28 cellular contexts compared by ENCODE assay signal in genomic region chr1:36814774-36815173, GRCh38.
"Had no signal": no experiment of that assay in that cellular context is flagged by ENCODE, and none has a peak within 500 bp of the region (broad histone marks: within the 10 kb centered on the region; RNA-seq: fewer than 3 reads in every experiment).

No MANE protein-coding gene starts in this region.

- H3K9me3 ChIP-seq: adrenal gland, body of pancreas, colonic mucosa, esophagus squamous epithelium, gastroesophageal sphincter had no signal

- H3K27me3 ChIP-seq: adrenal gland, body of pancreas, colonic mucosa had no signal

- DNase-seq: activated B cell treated with CpG ODN at 0.5 μM for 24 hours; activated CD4-positive, alpha-beta memory T cell treated with anti-CD3 and anti-CD28 coated beads for 36 hours; activated CD4-positive, alpha-beta T cell treated with anti-CD3 and anti-CD28 coated beads for 48 hours; activated CD8-positive, alpha-beta memory T cell treated with anti-CD3 and anti-CD28 coated beads, Interleukin-2, amount 10 ng/mL, durations not matched to agents 7 days and 5 days; activated CD8-positive, alpha-beta memory T cell treated with anti-CD3 and anti-CD28 coated beads, Interleukin-2, amount 50 U/mL, for 4 hours; activated CD8-positive, alpha-beta T cell treated with anti-CD3 and anti-CD28 coated beads, Interleukin-2, amount 10 ng/mL, durations not matched to agents 7 days and 5 days; activated effector memory CD4-positive, alpha-beta T cell treated with anti-CD3 and anti-CD28 coated beads, Interleukin-2, amount 50 U/mL, for 16 hours; activated naive CD4-positive, alpha-beta T cell treated with anti-CD3 and anti-CD28 coated beads for 36 hours; activated naive CD8-positive, alpha-beta T cell treated with anti-CD3 and anti-CD28 coated beads for 36 hours; activated naive CD8-positive, alpha-beta T cell treated with anti-CD3 and anti-CD28 coated beads, Interleukin-2, amount 50 U/mL, for 24 hours; activated T-cell treated with anti-CD3 and anti-CD28 coated beads, Interleukin-2, amount 50 U/mL, for 1 hour; activated T-cell treated with anti-CD3 and anti-CD28 coated beads, Interleukin-2, amount 50 U/mL, for 48 hours; adrenal gland; amygdala; aorta; body of pancreas; caudate nucleus; colonic mucosa; effector memory CD4-positive, alpha-beta T cell; esophagus squamous epithelium; foreskin melanocyte; SW 1271; T-helper 1 cell; T-helper 17 cell; T1000; WERI-Rb-1 had no signal

- H3K36me3 ChIP-seq: adrenal gland, colonic mucosa, esophagus squamous epithelium, gastroesophageal sphincter had no signal

- H3K4me3 ChIP-seq: adrenal gland, body of pancreas, colonic mucosa, esophagus squamous epithelium, gastroesophageal sphincter had no signal

- H3K27ac ChIP-seq: adrenal gland, body of pancreas, colonic mucosa, epithelial cell of prostate, esophagus squamous epithelium, gastroesophageal sphincter, WERI-Rb-1 had no signal

- H3K4me1 ChIP-seq: adrenal gland, body of pancreas, colonic mucosa, esophagus squamous epithelium, gastroesophageal sphincter had no signal
